Comparison of ENCODE assay signal across 8 cellular contexts in genomic region chr3:149969110-149969944, GRCh38. TPM values are rescaled to one million over a fixed set of nuclear protein-coding genes. Genes with fewer than 3 reads are reported as not detected.
DNase-seq lines count a peak whose midpoint lies in the region; ATAC-seq and TF ChIP-seq lines count a peak whose summit lies in the region.

No MANE protein-coding gene starts in this region.

- H3K27ac ChIP-seq in A673 (ENCODE audit: low read depth, low read length, poor library complexity, severe bottlenecking) (peak overlapping the region; percentile 95), ascending aorta (peak overlapping the region; percentile 91 to 99), prostate gland (peak overlapping the region; percentile 91 to 94)

- TF ChIP-seq CTCF in A673 (conservative IDR thresholded peaks at IDR 0.05; ENCODE audit: low read depth, low read length) (0 out of 2 replicates have a peak, but pooled peaks have one; percentile 28), ascending aorta (IDR thresholded peaks at IDR 0.05) (peak in 2 of 3 experiments; percentile 14 to 30), prostate gland (IDR thresholded peaks at IDR 0.05) (peak in 2 of 4 experiments; percentile 10 to 11)

- no peaks in the 10 kb centered on the region for H3K27me3 ChIP-seq in A673 (replicated peaks; ENCODE audit: insufficient read depth, low read depth, low read length, poor library complexity)
- no peaks in the 10 kb centered on the region for H3K27me3 ChIP-seq in ascending aorta
- H3K27me3 ChIP-seq in prostate gland (replicated peaks; ENCODE audit: insufficient read depth) = no peaks in the 10 kb centered on the region

- H3K4me3 ChIP-seq in A673 (ENCODE audit: low read depth, low read length, poor library complexity, severe bottlenecking) (peak overlapping the region; percentile 83), ascending aorta (peak overlapping the region; percentile 90 to 98), prostate gland (peak overlapping the region; percentile 92 to 94)

- ATAC-seq in GM19455 (IDR thresholded peaks at IDR 0.05; ENCODE audit: unreplicated experiment) = peak; percentile 1

- H3K4me1 ChIP-seq in A673 (ENCODE audit: insufficient read depth, low read length, poor library complexity, severe bottlenecking) = peaks cover 37% of the 10 kb centered on the region
- peaks cover 6 to 18% of the 10 kb centered on the region in 2 donors for H3K4me1 ChIP-seq in ascending aorta
- H3K4me1 ChIP-seq in prostate gland (replicated peaks) = peaks cover 4% of the 10 kb centered on the region

- H3K36me3 ChIP-seq in A673 (ENCODE audit: insufficient read depth, low read length, poor library complexity, severe bottlenecking) (peaks cover 36% of the 10 kb centered on the region), ascending aorta (peaks cover 5% of the 10 kb centered on the region in 2 donors), prostate gland (no peaks in the 10 kb centered on the region)

- no TSS peak for BruUV-seq in A673 (replicated peaks; lab: Mats Ljungman, UMichigan)

- intact Hi-C loops in A673 (cut with micrococcal nuclease; ENCODE audit: unreplicated experiment) = loop anchor here (10.0 kb wide), 1 partner anchor 525 kb away; no protein-coding TSS in a partner anchor
- intact Hi-C loops in ascending aorta (cut with DNase I) = loop anchor here (1.0 to 5.0 kb wide), 3 partner anchors 87 to 578 kb away; partner anchors contain the start of genes EIF2A and SERP1
- intact Hi-C loops in prostate gland (cut with DNase I) = loop anchor here (2.0 to 10.0 kb wide), 4 partner anchors 75 to 525 kb away; partner anchors contain the start of gene TSC22D2

- POLR2A ChIA-PET in A673 (lab: Charles Lee; ENCODE audit: low non-redundant PET) = no interaction called here

- CTCF ChIA-PET in A673 (lab: Charles Lee) = interaction anchor here (1.0 to 1.4 kb wide), 2 partner anchors 215 kb away, joined by 3 to 9 read pairs; no protein-coding TSS in a partner anchor

- peak; percentile 89 for DNase-seq in A673 (ENCODE audit: low spot score)
- DNase-seq in NCI-H345 treated with DMSO at 0.1 percent for 48 hours (lab: John Stamatoyannopoulos, UW; ENCODE audit: unreplicated experiment) = peak; percentile 42
- DNase-seq in ascending aorta (ENCODE audit: low spot score in 2 of 2) = peak in 1 of 2 donors; percentile 81
- peak; percentile 49 for DNase-seq in hepatic stellate cell (ENCODE audit: low spot score)
- DNase-seq in prostate gland (ENCODE audit: low spot score) = peak; percentile 41
- DNase-seq in RPMI8226 = no peak
- DNase-seq in NOMO-1 (lab: John Stamatoyannopoulos, UW; ENCODE audit: unreplicated experiment in 2 of 2) = no peak

- no peak for TF ChIP-seq POLR2A in prostate gland (IDR thresholded peaks at IDR 0.05)

- H3K9me3 ChIP-seq in A673 (ENCODE audit: low read depth, low read length, poor library complexity, severe bottlenecking) (no peaks in the 10 kb centered on the region), ascending aorta (no peaks in the 10 kb centered on the region), prostate gland (no peaks in the 10 kb centered on the region)

- WGBS in prostate gland = 10% methylated on average over 16 of the region's 16 CpGs

RNA-seq across cellular contexts. Expression of gene PFN2, which starts 1.4 kb away (rescaled TPM):
- total RNA-seq in A673 (2021) = 361 and 374 TPM in 2 replicates
- 19.3 TPM for total RNA-seq in ascending aorta
- total RNA-seq in prostate gland = 10 to 100 TPM; 45.5 to 66.5 TPM

Comparison
In these comparisons a context has a peak if more than half of its experiments do, and no peak if none do; other contexts are left out.
1. DNase-seq: peak in A673 (single experiment), NCI-H345 treated with DMSO at 0.1 percent for 48 hours (single experiment), hepatic stellate cell (single experiment) and prostate gland (single experiment); none in RPMI8226 (single experiment) and NOMO-1 (0 of 2).
2. Peak in every context shown above with its lines, with median percentiles within 50 percentile points of each other: H3K27ac ChIP-seq and H3K4me3 ChIP-seq.